Comparison of ENCODE assay signal across 18 cellular contexts in the genomic region with DNA sequence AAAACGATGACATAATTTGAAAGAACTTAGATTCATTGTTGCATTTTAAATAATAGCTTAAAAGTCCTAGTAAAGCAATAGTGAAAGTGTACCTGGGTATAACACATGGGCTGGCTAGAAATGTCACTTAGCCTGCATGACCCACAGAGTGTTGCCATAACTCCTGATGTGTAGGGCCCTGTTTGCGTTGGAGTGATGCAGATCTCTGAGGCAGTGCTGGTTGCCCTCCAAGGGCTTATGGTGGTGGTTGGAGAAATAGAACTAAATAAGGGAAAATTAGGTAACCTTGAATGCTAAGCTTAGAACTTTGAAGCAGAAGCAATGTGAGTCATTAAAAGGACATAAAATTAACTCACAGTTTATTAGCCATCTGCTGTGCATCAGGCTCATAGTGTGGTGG.
DNase-seq lines count a peak whose midpoint lies in the region; ATAC-seq, FAIRE-seq and TF ChIP-seq lines count a peak whose summit lies in the region.
"Had no signal": no experiment of that assay in that cellular context is flagged by ENCODE, and none has a peak within 500 bp of the region (broad histone marks: within the 10 kb centered on the region; RNA-seq: fewer than 3 reads in every experiment).

No MANE protein-coding gene starts in this region.

- intact Hi-C loops in activated CD4-positive, alpha-beta T cell treated with anti-CD3 and anti-CD28 coated beads for 36 hours (cut with DNase I, micrococcal nuclease), result loop anchor here (1.0 to 10.0 kb wide), 7 partner anchors 8 to 317 kb away; partner anchors contain the start of gene CREM (in 2 of the 2)
- intact Hi-C loops in HepG2 (cut with micrococcal nuclease; ENCODE audit: unreplicated experiment), result no loop called here

- CTCF ChIA-PET in activated CD4-positive, alpha-beta T cell treated with anti-CD3 and anti-CD28 coated beads for 36 hours (lab: Charles Lee), result no interaction called here
- CTCF ChIA-PET in activated CD4-positive, alpha-beta T cell treated with anti-CD3 and anti-CD28 coated beads, Interleukin-2, amount 10 ng/mL, durations not matched to agents 7 days and 5 days (lab: Charles Lee), result interaction anchor here (0.9 kb wide), 1 partner anchor 12 kb away, joined by 3 read pairs; no protein-coding TSS in a partner anchor
- CTCF ChIA-PET in HepG2 (lab: Yijun Ruan, JAX; ENCODE audit: low intra/inter-chr PET ratio, low total read pairs), result no interaction called here

- TF ChIP-seq POLR2A in HepG2 (IDR thresholded peaks at IDR 0.05; ENCODE audit: insufficient read depth in 1 of 2, low read depth in 2 of 2, low read length in 2 of 2), result no peak

- in situ Hi-C loops in HepG2 (cut with HindIII; ENCODE audit: extremely low pct_ligation_motif_present, low pct_unique_long_range_greater_than_20kb), result no loop called here

- H3K27me3 Mint-ChIP-seq in activated CD4-positive, alpha-beta T cell treated with anti-CD3 and anti-CD28 coated beads for 36 hours, result no peaks in the 10 kb centered on the region
- no peaks in the 10 kb centered on the region for H3K27me3 Mint-ChIP-seq in activated CD4-positive, alpha-beta T cell treated with anti-CD3 and anti-CD28 coated beads, Interleukin-2, amount 10 ng/mL, durations not matched to agents 7 days and 5 days
- H3K27me3 Mint-ChIP-seq in activated T-helper 17 cell treated with anti-CD3 and anti-CD28 coated beads, Interleukin-2, amount 50 U/mL, for 72 hours, result no peaks in the 10 kb centered on the region
- H3K27me3 Mint-ChIP-seq: CD4-positive, alpha-beta T cell; stimulated activated naive B cell treated with anti-CD40 and anti-IgM and Interleukin-4, amounts not matched to agents 10 μg/mL and 1 μg/mL and 100 μg/mL, for 72 hours had no signal

- peaks cover 35% of the 10 kb centered on the region for H3K9me3 ChIP-seq in HepG2 (ENCODE audit: low read length)
- H3K9me3 ChIP-seq: colonic mucosa had no signal

- POLR2A ChIA-PET in activated CD4-positive, alpha-beta T cell treated with anti-CD3 and anti-CD28 coated beads for 36 hours (lab: Charles Lee), result interaction anchor here (0.5 to 1.0 kb wide), 3 partner anchors 96 to 246 kb away, joined by 3 to 4 read pairs (median 3); no protein-coding TSS in a partner anchor
- POLR2A ChIA-PET in activated CD4-positive, alpha-beta T cell treated with anti-CD3 and anti-CD28 coated beads, Interleukin-2, amount 10 ng/mL, durations not matched to agents 7 days and 5 days (lab: Charles Lee), result no interaction called here
- POLR2A ChIA-PET in HepG2 (lab: Yijun Ruan, JAX), result no interaction called here

- ATAC-seq in activated CD4-positive, alpha-beta T cell treated with anti-CD3 and anti-CD28 coated beads for 36 hours, result peak; percentile 66
- ATAC-seq in activated T-helper 17 cell treated with anti-CD3 and anti-CD28 coated beads, Interleukin-2, amount 50 U/mL, for 72 hours (replicated peaks), result peak; percentile 64
- ATAC-seq in HepG2, result no peak
- ATAC-seq: stimulated activated naive B cell treated with anti-CD40 and anti-IgM and Interleukin-4, amounts not matched to agents 10 μg/mL and 1 μg/mL and 100 μg/mL, for 72 hours had no signal

- H3K27me3 ChIP-seq in layer of hippocampus (ENCODE audit: control insufficient read depth, insufficient read depth, low read length) (no peaks in the 10 kb centered on the region), HepG2 (ENCODE audit: control insufficient read depth in 1 of 2, insufficient read depth in 2 of 2, low read length in 2 of 2) (no peaks in the 10 kb centered on the region)
- H3K27me3 ChIP-seq: colonic mucosa had no signal

- peak overlapping the region; percentile 83 for H3K27ac Mint-ChIP-seq in activated CD4-positive, alpha-beta T cell treated with anti-CD3 and anti-CD28 coated beads for 36 hours
- no peak overlapping the region for H3K27ac Mint-ChIP-seq in activated CD4-positive, alpha-beta T cell treated with anti-CD3 and anti-CD28 coated beads, Interleukin-2, amount 10 ng/mL, durations not matched to agents 7 days and 5 days
- peak overlapping the region; percentile 98 for H3K27ac Mint-ChIP-seq in activated T-helper 17 cell treated with anti-CD3 and anti-CD28 coated beads, Interleukin-2, amount 50 U/mL, for 72 hours
- H3K27ac Mint-ChIP-seq: stimulated activated naive B cell treated with anti-CD40 and anti-IgM and Interleukin-4, amounts not matched to agents 10 μg/mL and 1 μg/mL and 100 μg/mL, for 72 hours had no signal

- TF ChIP-seq CTCF in HepG2 (CRISPR knock-in tag; IDR thresholded peaks at IDR 0.05), result no peak

- peaks cover 51% of the 10 kb centered on the region for H3K4me1 Mint-ChIP-seq in activated CD4-positive, alpha-beta T cell treated with anti-CD3 and anti-CD28 coated beads for 36 hours
- H3K4me1 Mint-ChIP-seq in activated CD4-positive, alpha-beta T cell treated with anti-CD3 and anti-CD28 coated beads, Interleukin-2, amount 10 ng/mL, durations not matched to agents 7 days and 5 days, result peaks cover 48% of the 10 kb centered on the region
- peaks cover 45% of the 10 kb centered on the region for H3K4me1 Mint-ChIP-seq in activated T-helper 17 cell treated with anti-CD3 and anti-CD28 coated beads, Interleukin-2, amount 50 U/mL, for 72 hours

- peak; percentile 37 for DNase-seq in activated CD4-positive, alpha-beta T cell treated with anti-CD3 and anti-CD28 coated beads for 36 hours
- DNase-seq in activated CD4-positive, alpha-beta T cell treated with anti-CD3 and anti-CD28 coated beads, Interleukin-2, amount 10 ng/mL, durations not matched to agents 7 days and 5 days, result no peak
- peak; percentile 73 for DNase-seq in DMS 273 (lab: John Stamatoyannopoulos, UW; ENCODE audit: unreplicated experiment)
- DNase-seq in stimulated activated naive CD4-positive, alpha-beta T cell (lab: John Stamatoyannopoulos, UW), result no peak
- no peak for DNase-seq in 8988T
- DNase-seq in HepG2 (ENCODE audit: low spot score), result no peak
- DNase-seq: activated CD8-positive, alpha-beta memory T cell treated with anti-CD3 and anti-CD28 coated beads, Interleukin-2, amount 50 U/mL, for 48 hours; aorta; CD4-positive, alpha-beta T cell; colonic mucosa; Kasumi-1; NCI-H146; stimulated activated naive B cell treated with anti-CD40 and anti-IgM and Interleukin-4, amounts not matched to agents 10 μg/mL and 1 μg/mL and 100 μg/mL, for 72 hours; WERI-Rb-1 had no signal

- no peak for TF ChIP-seq RAD21 in HepG2 (CRISPR knock-in tag; IDR thresholded peaks at IDR 0.05)

- peaks cover 48% of the 10 kb centered on the region for H3K4me1 ChIP-seq in HepG2 (ENCODE audit: insufficient read depth, low read length)
- H3K4me1 ChIP-seq: colonic mucosa had no signal

- WGBS in HepG2 (ENCODE audit: low lambda C conversion rate), result 95% methylated on average over 2 of the region's 2 CpGs

- peaks cover 45% of the 10 kb centered on the region for H3K9me3 Mint-ChIP-seq in activated CD4-positive, alpha-beta T cell treated with anti-CD3 and anti-CD28 coated beads for 36 hours (ENCODE audit: low read depth)
- H3K9me3 Mint-ChIP-seq in activated CD4-positive, alpha-beta T cell treated with anti-CD3 and anti-CD28 coated beads, Interleukin-2, amount 10 ng/mL, durations not matched to agents 7 days and 5 days, result peaks cover 53% of the 10 kb centered on the region
- H3K9me3 Mint-ChIP-seq in activated T-helper 17 cell treated with anti-CD3 and anti-CD28 coated beads, Interleukin-2, amount 50 U/mL, for 72 hours, result peaks cover 21% of the 10 kb centered on the region

- H3K27ac ChIP-seq in layer of hippocampus (ENCODE audit: low read depth, low read length) (peak overlapping the region; percentile 1), HepG2 (ENCODE audit: extremely low read length, insufficient read depth, low read length) (no peak overlapping the region)
- H3K27ac ChIP-seq: colonic mucosa, WERI-Rb-1 had no signal

- H2AFZ ChIP-seq in HepG2 (ENCODE audit: low read length), result no peak overlapping the region

- no peak overlapping the region for H3K9ac ChIP-seq in HepG2 (ENCODE audit: insufficient read depth, low read depth, low read length)

- no TSS peak for BruUV-seq in HepG2 (replicated peaks; lab: Mats Ljungman, UMichigan)

- 0 out of 2 replicates have a peak, but pooled peaks cover 3% of the 10 kb centered on the region for H4K20me1 ChIP-seq in HepG2 (ENCODE audit: insufficient read depth, low read length)

- H3K79me2 ChIP-seq in HepG2 (ENCODE audit: insufficient read depth, low read length), result peaks cover 71% of the 10 kb centered on the region

- H3K36me3 ChIP-seq in HepG2 (replicated peaks in 1 of 2; ENCODE audit: control insufficient read depth in 1 of 2, insufficient read depth in 2 of 2, low read length in 2 of 2), result no peaks in the 10 kb centered on the region; a peak in 1 of 5 replicates
- H3K36me3 ChIP-seq: colonic mucosa, WERI-Rb-1 had no signal

- no peak overlapping the region for H3K4me2 ChIP-seq in HepG2 (ENCODE audit: low read depth, low read length)

- no peak for FAIRE-seq in HepG2 (lab: Jason Lieb, UNC)
- FAIRE-seq: urothelium cell line had no signal

- H3K4me3 Mint-ChIP-seq in activated CD4-positive, alpha-beta T cell treated with anti-CD3 and anti-CD28 coated beads for 36 hours, result peak overlapping the region; percentile 18
- no peak overlapping the region for H3K4me3 Mint-ChIP-seq in activated CD4-positive, alpha-beta T cell treated with anti-CD3 and anti-CD28 coated beads, Interleukin-2, amount 10 ng/mL, durations not matched to agents 7 days and 5 days
- H3K4me3 Mint-ChIP-seq in activated T-helper 17 cell treated with anti-CD3 and anti-CD28 coated beads, Interleukin-2, amount 50 U/mL, for 72 hours, result peak overlapping the region; percentile 70
- H3K4me3 Mint-ChIP-seq: CD4-positive, alpha-beta T cell; stimulated activated naive B cell treated with anti-CD40 and anti-IgM and Interleukin-4, amounts not matched to agents 10 μg/mL and 1 μg/mL and 100 μg/mL, for 72 hours had no signal

- H3K4me3 ChIP-seq in HepG2 (replicated peaks in 1 of 3; ENCODE audit: insufficient read depth in 1 of 3, low read depth in 2 of 3, low read length in 3 of 3), result no peak overlapping the region
- H3K4me3 ChIP-seq: colonic mucosa, lung had no signal

- no peak for TF ChIP-seq EP300 in HepG2 (IDR thresholded peaks at IDR 0.05; ENCODE audit: low read depth in 2 of 2, low read length in 2 of 2)
- TF ChIP-seq EP300 in HepG2 (CRISPR knock-in tag; IDR thresholded peaks at IDR 0.05; ENCODE audit: borderline replicate concordance), result no peak

- peaks cover 56% of the 10 kb centered on the region for H3K36me3 Mint-ChIP-seq in activated CD4-positive, alpha-beta T cell treated with anti-CD3 and anti-CD28 coated beads for 36 hours (ENCODE audit: low read depth)
- peaks cover 67% of the 10 kb centered on the region for H3K36me3 Mint-ChIP-seq in activated CD4-positive, alpha-beta T cell treated with anti-CD3 and anti-CD28 coated beads, Interleukin-2, amount 10 ng/mL, durations not matched to agents 7 days and 5 days (ENCODE audit: low read depth)
- H3K36me3 Mint-ChIP-seq in activated T-helper 17 cell treated with anti-CD3 and anti-CD28 coated beads, Interleukin-2, amount 50 U/mL, for 72 hours (ENCODE audit: low read depth), result peaks cover 17% of the 10 kb centered on the region

TF ChIP-seq in HepG2, 621 proteins besides CTCF, POLR2A, EP300 and RAD21:
- TF ChIP-seq MTF2 (CRISPR knock-in tag; IDR thresholded peaks at IDR 0.05; ENCODE audit: borderline replicate concordance) (no peak), KAT8 (CRISPR knock-in tag; IDR thresholded peaks at IDR 0.05) (no peak), ZNF460 (CRISPR knock-in tag; IDR thresholded peaks at IDR 0.05; ENCODE audit: borderline replicate concordance) (no peak), ZBTB7A (CRISPR knock-in tag; IDR thresholded peaks at IDR 0.05) (no peak)

Comparison
In these comparisons a context has a peak if more than half of its experiments do, and no peak if none do; other contexts are left out.
1. DNase-seq: peak in activated CD4-positive, alpha-beta T cell treated with anti-CD3 and anti-CD28 coated beads for 36 hours (single experiment) and DMS 273 (single experiment); none in activated CD4-positive, alpha-beta T cell treated with anti-CD3 and anti-CD28 coated beads, Interleukin-2, amount 10 ng/mL, durations not matched to agents 7 days and 5 days (single experiment), stimulated activated naive CD4-positive, alpha-beta T cell (0 of 6), 8988T (single experiment) and HepG2 (single experiment).